ENCODE assay signal across 20 cellular contexts in the genomic region with DNA sequence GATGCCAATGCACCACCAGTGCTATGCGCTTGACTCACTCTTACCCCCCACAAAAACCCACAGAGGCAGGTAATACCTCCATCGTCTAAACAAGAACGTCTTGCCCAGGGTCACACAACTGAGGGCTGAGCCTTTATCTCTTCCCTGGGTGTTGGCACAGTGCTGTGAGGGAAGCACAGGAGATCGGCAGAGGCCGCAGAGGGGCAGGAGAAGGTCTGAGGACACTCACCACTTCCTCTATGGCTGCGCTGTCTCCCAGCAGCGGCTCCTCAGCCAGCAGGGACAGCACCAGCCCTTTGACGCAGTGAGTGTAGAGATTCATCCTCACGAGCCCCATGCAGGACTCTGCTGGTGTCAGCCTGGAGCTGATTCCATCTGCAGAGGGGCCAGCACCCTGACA. TPM values are rescaled to one million over a fixed set of nuclear protein-coding genes. Genes with fewer than 3 reads are reported as not detected.
A peak's percentile ranks its signal among the peaks of the same experiment; 100 is the strongest.
DNase-seq lines count a peak whose midpoint lies in the region; ATAC-seq and TF ChIP-seq lines count a peak whose summit lies in the region.
"Had no signal": no experiment of that assay in that cellular context is flagged by ENCODE, and none has a peak within 500 bp of the region (broad histone marks: within the 10 kb centered on the region; RNA-seq: fewer than 3 reads in every experiment).

No MANE protein-coding gene starts in this region.

- no peak for TF ChIP-seq POLR2A in testis (IDR thresholded peaks at IDR 0.05)

- peaks cover 44% of the 10 kb centered on the region for H3K4me1 Mint-ChIP-seq in brain
- H3K4me1 Mint-ChIP-seq in nephron, result peaks cover 15% of the 10 kb centered on the region
- H3K4me1 Mint-ChIP-seq in activated naive CD8-positive, alpha-beta T cell treated with anti-CD3 and anti-CD28 coated beads for 36 hours, result peaks cover 4% of the 10 kb centered on the region

- H3K4me3 Mint-ChIP-seq in brain, result no peak overlapping the region
- peak overlapping the region in 1 of 3 experiments; percentile 11 for H3K4me3 Mint-ChIP-seq in nephron
- no peak overlapping the region for H3K4me3 Mint-ChIP-seq in activated naive CD8-positive, alpha-beta T cell treated with anti-CD3 and anti-CD28 coated beads for 36 hours
- H3K4me3 Mint-ChIP-seq: activated CD8-positive, alpha-beta memory T cell treated with anti-CD3 and anti-CD28 coated beads, Interleukin-2, amount 10 ng/mL, durations not matched to agents 7 days and 5 days; activated naive CD4-positive, alpha-beta T cell treated with anti-CD3 and anti-CD28 coated beads, Interleukin-2, amount 50 U/mL, for 24 hours; CD14-positive monocyte; memory B cell had no signal

- peak overlapping the region in 4 of 5 experiments; percentile 75 to 98 (median 91) for H3K27ac Mint-ChIP-seq in brain
- H3K27ac Mint-ChIP-seq in nephron, result peak overlapping the region; percentile 84 to 97 (median 96)
- H3K27ac Mint-ChIP-seq in activated naive CD8-positive, alpha-beta T cell treated with anti-CD3 and anti-CD28 coated beads for 36 hours, result no peak overlapping the region
- H3K27ac Mint-ChIP-seq: activated CD8-positive, alpha-beta memory T cell treated with anti-CD3 and anti-CD28 coated beads, Interleukin-2, amount 10 ng/mL, durations not matched to agents 7 days and 5 days; activated naive CD4-positive, alpha-beta T cell treated with anti-CD3 and anti-CD28 coated beads, Interleukin-2, amount 50 U/mL, for 24 hours; CD14-positive monocyte; memory B cell had no signal

- H3K36me3 Mint-ChIP-seq in brain (peaks cover 34% of the 10 kb centered on the region), nephron (ENCODE audit: low read depth) (peaks cover 46% of the 10 kb centered on the region)
- peaks cover 15% of the 10 kb centered on the region for H3K36me3 Mint-ChIP-seq in activated naive CD8-positive, alpha-beta T cell treated with anti-CD3 and anti-CD28 coated beads for 36 hours

- ATAC-seq in RWPE2 (ENCODE audit: low read depth) (no peak), HG03135 (IDR thresholded peaks at IDR 0.05; ENCODE audit: unreplicated experiment) (no peak)

- 33 to 53% methylated on average over 6 to 9 of the region's 9 CpGs for WGBS in testis, 2 donors

- H3K4me1 ChIP-seq in RWPE2 (ENCODE audit: insufficient read depth, poor library complexity, severe bottlenecking), result peaks cover 13% of the 10 kb centered on the region
- peaks cover 23% of the 10 kb centered on the region for H3K4me1 ChIP-seq in testis
- H3K4me1 ChIP-seq: uterus had no signal

- no peaks in the 10 kb centered on the region for H3K27me3 Mint-ChIP-seq in brain
- H3K27me3 Mint-ChIP-seq in nephron (ENCODE audit: low read depth), result no peaks in the 10 kb centered on the region
- H3K27me3 Mint-ChIP-seq in activated naive CD8-positive, alpha-beta T cell treated with anti-CD3 and anti-CD28 coated beads for 36 hours, result no peaks in the 10 kb centered on the region
- H3K27me3 Mint-ChIP-seq: activated CD8-positive, alpha-beta memory T cell treated with anti-CD3 and anti-CD28 coated beads, Interleukin-2, amount 10 ng/mL, durations not matched to agents 7 days and 5 days; activated naive CD4-positive, alpha-beta T cell treated with anti-CD3 and anti-CD28 coated beads, Interleukin-2, amount 50 U/mL, for 24 hours; memory B cell had no signal

- H3K36me3 ChIP-seq in RWPE2 (ENCODE audit: low read depth), result peaks cover 92% of the 10 kb centered on the region
- H3K36me3 ChIP-seq in testis (ENCODE audit: low read depth, missing control alignments), result no peaks in the 10 kb centered on the region
- H3K36me3 ChIP-seq: uterus had no signal

- H3K4me3 ChIP-seq in RWPE2 (ENCODE audit: severe bottlenecking), result no peak overlapping the region
- no peak overlapping the region for H3K4me3 ChIP-seq in testis
- H3K4me3 ChIP-seq: uterus had no signal

- H3K27me3 ChIP-seq in RWPE2 (ENCODE audit: insufficient read depth, poor library complexity, severe bottlenecking) (no peaks in the 10 kb centered on the region), testis (no peaks in the 10 kb centered on the region)
- H3K27me3 ChIP-seq: uterus had no signal

- DNase-seq in RWPE2 (ENCODE audit: low spot score) (no peak), testis (peak; percentile 29), DMS 273 (lab: John Stamatoyannopoulos, UW; ENCODE audit: unreplicated experiment) (no peak)
- DNase-seq in activated naive CD8-positive, alpha-beta T cell treated with anti-CD3 and anti-CD28 coated beads for 36 hours, result no peak
- DNase-seq: activated CD4-positive, alpha-beta T cell treated with anti-CD3 and anti-CD28 coated beads, Interleukin-2, amount 50 U/mL, for 1 hour; activated CD8-positive, alpha-beta memory T cell treated with anti-CD3 and anti-CD28 coated beads, Interleukin-2, amount 10 ng/mL, durations not matched to agents 7 days and 5 days; Calu3; H7; NCI-H1105; NCI-H1930; uterus had no signal

- peak overlapping the region; percentile 33 for H3K27ac ChIP-seq in RWPE2 (ENCODE audit: poor library complexity, severe bottlenecking)
- H3K27ac ChIP-seq in testis, result peak overlapping the region in 1 of 2 donors; percentile 0
- H3K27ac ChIP-seq: epithelial cell of prostate, HL-60, uterus, VCaP had no signal

- TF ChIP-seq CTCF in RWPE2 (IDR thresholded peaks at IDR 0.05; ENCODE audit: poor library complexity, severe bottlenecking), result no peak
- no peak for TF ChIP-seq CTCF in brain (conservative IDR thresholded peaks at IDR 0.05)
- TF ChIP-seq CTCF in nephron (IDR thresholded peaks at IDR 0.05; ENCODE audit: unreplicated experiment in 3 of 3), result no peak
- TF ChIP-seq CTCF in testis (IDR thresholded peaks at IDR 0.05), result no peak

- H3K9me3 ChIP-seq in RWPE2 (ENCODE audit: severe bottlenecking), result no peaks in the 10 kb centered on the region
- no peaks in the 10 kb centered on the region for H3K9me3 ChIP-seq in testis
- H3K9me3 ChIP-seq: uterus had no signal

- H3K9me3 Mint-ChIP-seq in brain, result no peaks in the 10 kb centered on the region
- no peaks in the 10 kb centered on the region for H3K9me3 Mint-ChIP-seq in nephron
- H3K9me3 Mint-ChIP-seq in activated naive CD8-positive, alpha-beta T cell treated with anti-CD3 and anti-CD28 coated beads for 36 hours, result no peaks in the 10 kb centered on the region
- H3K9me3 Mint-ChIP-seq: activated naive CD4-positive, alpha-beta T cell treated with anti-CD3 and anti-CD28 coated beads, Interleukin-2, amount 50 U/mL, for 24 hours; CD14-positive monocyte; memory B cell had no signal

- intact Hi-C loops in testis (cut with DNase I; ENCODE audit: low total_unique reads), result no loop called here

RNA-seq across cellular contexts. Expression of a gene that starts 19.9 kb away (rescaled TPM):
- polyA plus RNA-seq in brain (ENCODE audit: insufficient read depth, low read depth, low replicate concordance) (25.0 TPM), testis (ENCODE audit: insufficient read depth, low read depth, low replicate concordance) (68.8 TPM)
- total RNA-seq in testis, result 100 to 1,000 TPM; 103 to 110 TPM
- 10 to 100 TPM; 46.9 to 51.3 TPM for total RNA-seq in activated naive CD8-positive, alpha-beta T cell treated with anti-CD3 and anti-CD28 coated beads for 36 hours

RNA-seq across cellular contexts. Expression of a gene that starts 20.0 kb away (rescaled TPM):
- polyA plus RNA-seq in brain (ENCODE audit: insufficient read depth, low read depth, low replicate concordance) (17.2 TPM), testis (ENCODE audit: insufficient read depth, low read depth, low replicate concordance) (37.9 TPM)
- 10 to 100 TPM; 22.7 to 27.2 TPM for total RNA-seq in testis
- 10 to 100 TPM; 34.5 to 36.6 TPM for total RNA-seq in activated naive CD8-positive, alpha-beta T cell treated with anti-CD3 and anti-CD28 coated beads for 36 hours

RNA-seq across cellular contexts. Expression of a gene that starts 34.6 kb away (rescaled TPM):
- 8.0 TPM for polyA plus RNA-seq in brain (ENCODE audit: insufficient read depth, low read depth, low replicate concordance)
- total RNA-seq in testis, result 1 to 10 TPM; 4.8 to 5.0 TPM
- 4.2 TPM for polyA plus RNA-seq in testis (ENCODE audit: insufficient read depth, low read depth, low replicate concordance)
- total RNA-seq in activated naive CD8-positive, alpha-beta T cell treated with anti-CD3 and anti-CD28 coated beads for 36 hours, result 10 to 100 TPM; 14.9 to 15.9 TPM

RNA-seq across cellular contexts. Expression of a gene that starts 48.6 kb away (rescaled TPM):
- polyA plus RNA-seq in brain (ENCODE audit: insufficient read depth, low read depth, low replicate concordance) (24.2 TPM), testis (ENCODE audit: insufficient read depth, low read depth, low replicate concordance) (100 TPM)
- total RNA-seq in testis, result 10 to 100 TPM; 44.3 to 51.3 TPM
- total RNA-seq in activated naive CD8-positive, alpha-beta T cell treated with anti-CD3 and anti-CD28 coated beads for 36 hours, result 10 to 100 TPM; 45.9 to 50.1 TPM
